Comparison of ENCODE assay signal across 15 cellular contexts in the genomic region with DNA sequence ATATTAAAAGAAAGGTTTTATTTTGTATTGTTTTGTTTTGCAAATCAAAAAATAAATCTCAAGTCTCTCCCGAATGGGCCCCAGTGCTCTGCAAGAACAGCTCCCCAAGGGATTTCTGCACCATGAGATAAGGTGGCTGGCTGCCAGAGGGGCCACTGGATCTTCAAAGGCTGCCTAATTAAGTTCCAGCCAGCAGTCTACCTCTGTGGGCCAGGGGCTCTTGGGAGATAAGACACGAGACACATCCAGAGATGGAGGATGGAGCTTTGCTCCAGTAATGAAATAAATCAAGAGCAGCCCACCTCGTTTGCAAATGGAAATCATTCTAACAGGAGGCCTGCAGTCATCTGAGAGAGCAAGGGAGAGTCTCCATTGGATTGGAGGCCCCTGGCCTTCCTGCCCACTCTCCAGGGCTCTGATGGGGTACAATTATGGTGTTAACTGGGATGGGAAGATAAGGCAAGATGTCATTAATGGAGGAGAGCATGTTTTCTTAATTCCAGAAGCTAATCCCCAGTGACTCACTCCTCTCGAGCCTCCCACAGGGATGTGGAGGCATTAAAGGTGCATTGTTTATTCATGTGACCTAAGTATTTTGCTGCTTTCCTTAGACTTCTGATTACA.
DNase-seq lines count a peak whose midpoint lies in the region; TF ChIP-seq lines count a peak whose summit lies in the region.
"Had no signal": no experiment of that assay in that cellular context is flagged by ENCODE, and none has a peak within 500 bp of the region (broad histone marks: within the 10 kb centered on the region; RNA-seq: fewer than 3 reads in every experiment).

No MANE protein-coding gene starts in this region.

- H3K56ac ChIP-seq in mesendoderm (ENCODE audit: low read length): no peak overlapping the region

- no peak overlapping the region for H4K5ac ChIP-seq in mesendoderm (ENCODE audit: low read length)

- no peaks in the 10 kb centered on the region for H3F3A ChIP-seq in MM.1S (ENCODE audit: insufficient read depth, low read length)

- H2BK15ac ChIP-seq in mesendoderm (replicated peaks; ENCODE audit: low read depth): no peak overlapping the region

- H3K4me3 ChIP-seq in mesendoderm (ENCODE audit: low read length) (no peak overlapping the region), MM.1S (ENCODE audit: low read length) (no peak overlapping the region)
- H3K4me3 ChIP-seq: GM12878 had no signal

- no peaks in the 10 kb centered on the region for H3K27me3 ChIP-seq in mesendoderm (ENCODE audit: insufficient read depth, low read length, poor library complexity)
- H3K27me3 ChIP-seq in MM.1S (replicated peaks; ENCODE audit: insufficient read depth, low read length): no peaks in the 10 kb centered on the region

- H3K9ac ChIP-seq in mesendoderm (ENCODE audit: low read length): no peak overlapping the region
- H3K9ac ChIP-seq in MM.1S (ENCODE audit: low read length): no peak overlapping the region

- no peak for TF ChIP-seq CTCF in MM.1S (IDR thresholded peaks at IDR 0.05; ENCODE audit: low read length)

- H3K36me3 ChIP-seq in mesendoderm (ENCODE audit: control insufficient read depth, insufficient read depth, low read length) (no peaks in the 10 kb centered on the region), MM.1S (replicated peaks; ENCODE audit: insufficient read depth, low read length) (no peaks in the 10 kb centered on the region)

- H2BK5ac ChIP-seq in mesendoderm (ENCODE audit: low read length): no peak overlapping the region

- H3K4me1 ChIP-seq in mesendoderm (ENCODE audit: control insufficient read depth, low read depth, low read length): no peaks in the 10 kb centered on the region
- no peaks in the 10 kb centered on the region for H3K4me1 ChIP-seq in MM.1S (ENCODE audit: low read length)

- H3K18ac ChIP-seq in mesendoderm (ENCODE audit: low read length): no peak overlapping the region

- no peak overlapping the region for H3K23ac ChIP-seq in mesendoderm (ENCODE audit: low read length)

- no peak overlapping the region for H2AK5ac ChIP-seq in mesendoderm (ENCODE audit: low read length)

- DNase-seq in COLO829 (ENCODE audit: low spot score): peak; percentile 20
- DNase-seq in HT1080 (ENCODE audit: low read depth): peak; percentile 15
- peak; percentile 71 for DNase-seq in astrocyte of the hippocampus (ENCODE audit: low read depth, low spot score)
- peak; percentile 86 for DNase-seq in mesendoderm
- DNase-seq in MM.1S: no peak
- DNase-seq in SIG-M5 (lab: John Stamatoyannopoulos, UW): no peak
- DNase-seq in activated effector memory CD4-positive, alpha-beta T cell treated with Interleukin-2 at 50 U/mL for 16 hours: no peak
- no peak for DNase-seq in iPS-NIHi11 (ENCODE audit: low spot score)
- DNase-seq: activated CD4-positive, alpha-beta memory T cell treated with anti-CD3 and anti-CD28 coated beads for 36 hours; activated naive CD8-positive, alpha-beta T cell treated with anti-CD3 and anti-CD28 coated beads, Interleukin-2, amount 50 U/mL, for 24 hours; NCI-H1105; NCI-H524 had no signal

- H3K4ac ChIP-seq in mesendoderm (ENCODE audit: low read depth, low read length): no peak overlapping the region

- H2BK120ac ChIP-seq in mesendoderm (ENCODE audit: low read depth, low read length): no peak overlapping the region

- H3K27ac ChIP-seq in mesendoderm (ENCODE audit: low read depth, low read length) (no peak overlapping the region), MM.1S (ENCODE audit: low read length) (no peak overlapping the region)
- H3K27ac ChIP-seq: C4-2B, VCaP had no signal

- WGBS in mesendoderm (ENCODE audit: extremely low coverage, insufficient coverage, low lambda C conversion rate): no CpG with 5 or more reads among the region's 4 CpGs

- no peaks in the 10 kb centered on the region for H3K79me1 ChIP-seq in mesendoderm (ENCODE audit: low read length)

- no peak overlapping the region for H2AFZ ChIP-seq in MM.1S (ENCODE audit: low read length)

- H3K4me2 ChIP-seq in mesendoderm (ENCODE audit: low read length) (no peak overlapping the region), MM.1S (ENCODE audit: low read depth, low read length) (no peak overlapping the region)

- H4K8ac ChIP-seq in mesendoderm (ENCODE audit: low read depth, low read length): no peak overlapping the region

- H3K79me2 ChIP-seq in mesendoderm (ENCODE audit: control insufficient read depth, insufficient read depth, low read length): no peaks in the 10 kb centered on the region
- H3K79me2 ChIP-seq in MM.1S (ENCODE audit: low read length): no peaks in the 10 kb centered on the region

- H3K9me3 ChIP-seq in MM.1S (replicated peaks; ENCODE audit: insufficient read depth, low read length): no peaks in the 10 kb centered on the region

- no peaks in the 10 kb centered on the region for H4K20me1 ChIP-seq in MM.1S (ENCODE audit: insufficient read depth, low read length)

- H3K9me2 ChIP-seq in MM.1S (replicated peaks; ENCODE audit: insufficient read depth, low read length): no peaks in the 10 kb centered on the region

Comparison
In these comparisons a context has a peak if more than half of its experiments do, and no peak if none do; other contexts are left out.
1. DNase-seq: peak in COLO829 (single experiment), HT1080 (single experiment), astrocyte of the hippocampus (single experiment) and mesendoderm (single experiment); none in MM.1S (single experiment), SIG-M5 (single experiment), activated effector memory CD4-positive, alpha-beta T cell treated with Interleukin-2 at 50 U/mL for 16 hours (single experiment) and iPS-NIHi11 (single experiment).